Comparison of ENCODE assay signal across 8 cellular contexts in the genomic region with DNA sequence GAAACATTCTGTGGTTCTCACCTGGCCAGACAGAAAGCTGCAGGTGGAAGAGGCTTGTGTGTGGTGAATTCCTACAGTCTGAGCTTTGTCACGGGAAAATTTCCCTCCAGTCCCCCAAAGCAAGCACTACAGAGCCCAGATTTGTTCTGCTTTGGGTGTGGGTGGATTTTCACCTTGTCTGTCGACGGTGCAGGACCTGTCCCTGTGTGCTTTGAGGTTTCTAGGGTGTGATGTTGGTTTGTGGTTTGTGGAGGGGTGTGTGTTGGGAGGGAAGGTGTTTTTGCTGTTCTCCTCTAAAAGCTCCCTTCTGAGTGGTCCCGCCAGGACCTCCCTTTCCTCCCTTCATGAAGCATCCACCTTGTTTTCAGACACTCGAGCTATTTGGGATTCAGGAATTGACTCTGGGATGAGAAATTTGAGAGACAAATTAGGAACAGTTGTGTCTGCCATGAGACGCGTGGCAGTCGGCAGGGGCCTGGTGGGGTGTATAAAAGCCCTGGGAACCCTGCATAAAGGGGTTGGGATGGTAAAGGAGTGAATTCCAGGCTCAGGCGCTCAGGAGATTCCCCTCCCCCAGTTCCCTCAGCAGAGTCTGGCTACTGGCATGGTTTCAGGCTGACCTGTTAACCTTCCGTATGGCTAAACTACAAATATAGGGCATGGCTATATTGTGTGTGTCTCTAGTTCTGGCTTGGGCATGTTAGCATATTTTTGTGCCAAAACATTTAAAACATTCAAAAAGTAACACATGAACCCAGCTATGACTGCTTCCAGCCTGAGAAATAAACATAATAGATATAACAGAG.
DNase-seq lines count a peak whose midpoint lies in the region; ATAC-seq, FAIRE-seq and TF ChIP-seq lines count a peak whose summit lies in the region.

No MANE protein-coding gene starts in this region.

- H3K27ac ChIP-seq in A549, result peak overlapping the region; percentile 95 to 99
- peak overlapping the region; percentile 57 to 64 for H3K27ac ChIP-seq in left lung

- TF ChIP-seq CTCF in A549 (IDR thresholded peaks at IDR 0.05) (no peak), left lung (IDR thresholded peaks at IDR 0.05) (no peak)

- peaks cover 0 to 8% of the 10 kb centered on the region in 2 donors for H3K36me3 ChIP-seq in left lung

- 16% methylated on average over 10 of the region's 10 CpGs for WGBS in A549 (ENCODE audit: missing lambda C conversion rate)

- no peaks in the 10 kb centered on the region for H3K27me3 ChIP-seq in left lung

- TF ChIP-seq EP300 in A549 (IDR thresholded peaks at IDR 0.05), result no peak

- intact Hi-C loops in left lung (cut with DNase I), result no loop called here

- no peak for TF ChIP-seq POLR2A in A549 (IDR thresholded peaks at IDR 0.05; ENCODE audit: low read length)

- peak overlapping the region; percentile 90 for H3K4me2 ChIP-seq in A549

- peaks cover 100% of the 10 kb centered on the region for H3K4me1 ChIP-seq in A549
- peaks cover 35 to 59% of the 10 kb centered on the region in 2 donors for H3K4me1 ChIP-seq in left lung

- DNase-seq in A549 (ENCODE audit: low read depth in 1 of 2, low spot score in 1 of 2) (peak in 1 of 2 experiments; percentile 61), left lung (no peak), COLO829 (ENCODE audit: low spot score) (no peak), LoVo (ENCODE audit: low spot score) (no peak), SK-N-DZ (ENCODE audit: low spot score) (no peak)
- peak; percentile 54 to 59 for DNase-seq in activated T-cell treated with anti-CD3 and anti-CD28 coated beads, Interleukin-2, amount 50 U/mL, for 48 hours

- ATAC-seq in A549 (peak in 1 of 2 experiments; percentile 2; a peak in 2 of 6 replicates), HG02610 (IDR thresholded peaks at IDR 0.05; ENCODE audit: unreplicated experiment) (peak; percentile 39), left lung (no peak), GM18909 (IDR thresholded peaks at IDR 0.05; ENCODE audit: poor library complexity, unreplicated experiment) (no peak)

- H3K4me3 ChIP-seq in A549 (peak overlapping the region; percentile 47), left lung (peak overlapping the region in 1 of 2 donors; percentile 17)

- CTCF ChIA-PET in A549 (lab: Yijun Ruan, JAX), result interaction anchor here (0.7 to 23.2 kb wide), 7 partner anchors 17 to 438 kb away, joined by 3 to 356 read pairs (median 4); no protein-coding TSS in a partner anchor

- no peak for FAIRE-seq in A549 (lab: Jason Lieb, UNC)

- H3K9me3 ChIP-seq in A549 (no peaks in the 10 kb centered on the region), left lung (no peaks in the 10 kb centered on the region)

- POLR2A ChIA-PET in A549 (lab: Yijun Ruan, JAX), result interaction anchor here (1.0 to 1.2 kb wide), 3 partner anchors 16 to 38 kb away, joined by 3 to 4 read pairs (median 3); no protein-coding TSS in a partner anchor

- TF ChIP-seq RAD21 in A549 (conservative IDR thresholded peaks at IDR 0.05 in 1 of 2, IDR thresholded peaks at IDR 0.05 in 1 of 2), result no peak

TF ChIP-seq in A549, 52 proteins besides CTCF, POLR2A, EP300 and RAD21:
- TF ChIP-seq CBX2 (IDR thresholded peaks at IDR 0.05; ENCODE audit: borderline replicate concordance, low read depth) (no peak), JUN (IDR thresholded peaks at IDR 0.05) (peak; percentile 4 to 12; a peak in 1 of 5 replicates), FOSB (CRISPR knock-in tag; IDR thresholded peaks at IDR 0.05) (no peak), PHF8 (IDR thresholded peaks at IDR 0.05; ENCODE audit: borderline replicate concordance, low read depth) (no peak), ZFP36 (IDR thresholded peaks at IDR 0.05; ENCODE audit: borderline replicate concordance, partially characterized antibody) (no peak), REST (IDR thresholded peaks at IDR 0.05) (no peak), HOXB13 (CRISPR knock-in tag; IDR thresholded peaks at IDR 0.05; ENCODE audit: low read depth) (peak; percentile 12; the same call in 1 of the 2 replicates), TFCP2L1 (CRISPR knock-in tag; IDR thresholded peaks at IDR 0.05) (no peak)
- TF ChIP-seq, protein P1, sequence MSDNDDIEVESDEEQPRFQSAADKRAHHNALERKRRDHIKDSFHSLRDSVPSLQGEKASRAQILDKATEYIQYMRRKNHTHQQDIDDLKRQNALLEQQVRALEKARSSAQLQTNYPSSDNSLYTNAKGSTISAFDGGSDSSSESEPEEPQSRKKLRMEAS (IDR thresholded peaks at IDR 0.05), result peak; percentile 20; the same call in 1 of the 2 replicates
- TF ChIP-seq, protein P2, sequence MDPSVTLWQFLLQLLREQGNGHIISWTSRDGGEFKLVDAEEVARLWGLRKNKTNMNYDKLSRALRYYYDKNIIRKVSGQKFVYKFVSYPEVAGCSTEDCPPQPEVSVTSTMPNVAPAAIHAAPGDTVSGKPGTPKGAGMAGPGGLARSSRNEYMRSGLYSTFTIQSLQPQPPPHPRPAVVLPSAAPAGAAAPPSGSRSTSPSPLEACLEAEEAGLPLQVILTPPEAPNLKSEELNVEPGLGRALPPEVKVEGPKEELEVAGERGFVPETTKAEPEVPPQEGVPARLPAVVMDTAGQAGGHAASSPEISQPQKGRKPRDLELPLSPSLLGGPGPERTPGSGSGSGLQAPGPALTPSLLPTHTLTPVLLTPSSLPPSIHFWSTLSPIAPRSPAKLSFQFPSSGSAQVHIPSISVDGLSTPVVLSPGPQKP (IDR thresholded peaks at IDR 0.05; ENCODE audit: low read depth, low read length), result no peak

Comparison
In these comparisons a context has a peak if more than half of its experiments do, and no peak if none do; other contexts are left out.
1. DNase-seq: peak in activated T-cell treated with anti-CD3 and anti-CD28 coated beads, Interleukin-2, amount 50 U/mL, for 48 hours (2 of 2); none in left lung (0 of 2), COLO829 (single experiment), LoVo (single experiment) and SK-N-DZ (single experiment).